In the genomic region with DNA sequence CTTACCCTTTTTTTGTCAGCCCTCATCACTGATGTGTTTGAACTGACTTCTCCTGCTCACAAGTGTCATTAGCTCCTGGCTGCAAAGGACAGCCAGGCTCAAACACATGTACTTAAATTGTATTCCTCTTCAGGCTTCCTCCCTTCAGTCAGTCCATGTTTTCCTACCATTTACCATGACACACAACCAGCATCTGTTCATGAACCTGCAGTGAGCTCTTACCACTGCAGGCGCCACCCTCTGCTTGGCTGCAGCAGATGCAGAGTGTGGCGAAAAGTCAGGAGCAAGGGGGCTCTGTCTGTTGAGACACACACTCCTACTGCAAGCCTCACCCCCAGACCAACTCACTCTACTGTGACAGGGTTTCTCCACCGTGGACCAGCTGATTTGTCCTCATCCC, we compare ENCODE assay signal across 1 cellular context.
TF ChIP-seq lines count a peak whose summit lies in the region.

No MANE protein-coding gene starts in this region.

TF ChIP-seq in WTC11, 78 proteins besides CTCF, POLR2A, EP300 and RAD21 (continued from another document):
- TF ChIP-seq, protein P1, sequence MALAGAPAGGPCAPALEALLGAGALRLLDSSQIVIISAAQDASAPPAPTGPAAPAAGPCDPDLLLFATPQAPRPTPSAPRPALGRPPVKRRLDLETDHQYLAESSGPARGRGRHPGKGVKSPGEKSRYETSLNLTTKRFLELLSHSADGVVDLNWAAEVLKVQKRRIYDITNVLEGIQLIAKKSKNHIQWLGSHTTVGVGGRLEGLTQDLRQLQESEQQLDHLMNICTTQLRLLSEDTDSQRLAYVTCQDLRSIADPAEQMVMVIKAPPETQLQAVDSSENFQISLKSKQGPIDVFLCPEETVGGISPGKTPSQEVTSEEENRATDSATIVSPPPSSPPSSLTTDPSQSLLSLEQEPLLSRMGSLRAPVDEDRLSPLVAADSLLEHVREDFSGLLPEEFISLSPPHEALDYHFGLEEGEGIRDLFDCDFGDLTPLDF (CRISPR knock-in tag; IDR thresholded peaks at IDR 0.05) = no peak
- TF ChIP-seq TEAD1 (CRISPR knock-in tag; IDR thresholded peaks at IDR 0.05) = no peak
- TF ChIP-seq RELA (CRISPR knock-in tag; IDR thresholded peaks at IDR 0.05; ENCODE audit: borderline replicate concordance) = no peak
- no peak for TF ChIP-seq ZNF263 (CRISPR knock-in tag; IDR thresholded peaks at IDR 0.05; ENCODE audit: low read depth)
